ENCODE assay signal across 22 cellular contexts in genomic region chrX:102975016-102975415, GRCh38. TPM values are rescaled to one million over a fixed set of nuclear protein-coding genes. Genes with fewer than 3 reads are reported as not detected.
"Had no signal": no experiment of that assay in that cellular context is flagged by ENCODE, and none has a peak within 500 bp of the region (broad histone marks: within the 10 kb centered on the region; RNA-seq: fewer than 3 reads in every experiment).

No MANE protein-coding gene starts in this region.

- H3K36me3 Mint-ChIP-seq: activated CD4-positive, alpha-beta memory T cell treated with anti-CD3 and anti-CD28 coated beads for 36 hours had no signal

- ATAC-seq: activated naive CD4-positive, alpha-beta T cell treated with anti-CD3 and anti-CD28 coated beads, Interleukin-2, amount 50 U/mL, for 72 hours; activated naive CD8-positive, alpha-beta T cell treated with anti-CD3 and anti-CD28 coated beads, Interleukin-2, amount 50 U/mL, for 24 hours; activated T-cell treated with anti-CD3 and anti-CD28 coated beads, Interleukin-2, amount 50 U/mL, for 4 hours had no signal

- DNase-seq: activated B cell treated with CpG ODN at 0.5 μM for 24 hours; activated CD4-positive, alpha-beta memory T cell treated with anti-CD3 and anti-CD28 coated beads for 36 hours; activated CD4-positive, alpha-beta T cell treated with anti-CD3 and anti-CD28 coated beads, Interleukin-2, amount 10 ng/mL, durations not matched to agents 7 days and 5 days; activated CD8-positive, alpha-beta memory T cell treated with anti-CD3 and anti-CD28 coated beads for 24 hours; activated effector memory CD4-positive, alpha-beta T cell treated with anti-CD3 and anti-CD28 coated beads, Interleukin-2, amount 50 U/mL, for 16 hours; activated naive CD4-positive, alpha-beta T cell treated with Interleukin-2 at 50 U/mL for 16 hours; activated naive CD8-positive, alpha-beta T cell treated with anti-CD3 and anti-CD28 coated beads, Interleukin-2, amount 50 U/mL, for 24 hours; activated T-cell treated with anti-CD3 and anti-CD28 coated beads, Interleukin-2, amount 50 U/mL, for 4 hours; amygdala; caudate nucleus; colonic mucosa; NCI-H1092 treated with DMSO at 0.1 percent for 48 hours; NCI-H1417 treated with DMSO at 0.1 percent for 48 hours; NCI-H1694; NCI-H2029; NCI-H524; SHP77 treated with DMSO at 0.1 percent for 48 hours had no signal

- H3K4me1 ChIP-seq: breast epithelium, colonic mucosa had no signal

- H3K4me3 Mint-ChIP-seq: activated B cell treated with CpG ODN at 0.5 μM for 24 hours; activated CD4-positive, alpha-beta memory T cell treated with anti-CD3 and anti-CD28 coated beads for 36 hours; activated CD4-positive, alpha-beta T cell treated with anti-CD3 and anti-CD28 coated beads, Interleukin-2, amount 10 ng/mL, durations not matched to agents 7 days and 5 days; activated naive CD8-positive, alpha-beta T cell treated with anti-CD3 and anti-CD28 coated beads, Interleukin-2, amount 50 U/mL, for 24 hours; activated T-cell treated with anti-CD3 and anti-CD28 coated beads, Interleukin-2, amount 50 U/mL, for 4 hours; T-helper 1 cell treated with Interleukin-12 subunit alpha and Interleukin-12 subunit beta and Interleukin-4 antibody, amounts not matched to agents 30 μg/mL and 1 μg/mL, for 36 hours had no signal

- H3K27me3 ChIP-seq: colonic mucosa had no signal

- H3K4me1 Mint-ChIP-seq: activated B cell treated with CpG ODN at 0.5 μM for 24 hours; activated CD4-positive, alpha-beta T cell treated with anti-CD3 and anti-CD28 coated beads, Interleukin-2, amount 10 ng/mL, durations not matched to agents 7 days and 5 days; activated naive CD8-positive, alpha-beta T cell treated with anti-CD3 and anti-CD28 coated beads, Interleukin-2, amount 50 U/mL, for 24 hours had no signal

- H3K27ac ChIP-seq: breast epithelium, colonic mucosa had no signal

- H3K36me3 ChIP-seq: breast epithelium, colonic mucosa had no signal

- H3K27me3 Mint-ChIP-seq: activated B cell treated with CpG ODN at 0.5 μM for 24 hours; activated CD4-positive, alpha-beta T cell treated with anti-CD3 and anti-CD28 coated beads, Interleukin-2, amount 10 ng/mL, durations not matched to agents 7 days and 5 days; activated naive CD8-positive, alpha-beta T cell treated with anti-CD3 and anti-CD28 coated beads, Interleukin-2, amount 50 U/mL, for 24 hours had no signal

- H3K9me3 ChIP-seq: colonic mucosa had no signal

- H3K4me3 ChIP-seq: breast epithelium, colonic mucosa had no signal

- H3K27ac Mint-ChIP-seq: activated B cell treated with CpG ODN at 0.5 μM for 24 hours; activated CD4-positive, alpha-beta memory T cell treated with anti-CD3 and anti-CD28 coated beads for 36 hours; activated CD4-positive, alpha-beta T cell treated with anti-CD3 and anti-CD28 coated beads, Interleukin-2, amount 10 ng/mL, durations not matched to agents 7 days and 5 days; activated naive CD4-positive, alpha-beta T cell treated with anti-CD3 and anti-CD28 coated beads, Interleukin-2, amount 50 U/mL, for 72 hours; activated naive CD8-positive, alpha-beta T cell treated with anti-CD3 and anti-CD28 coated beads, Interleukin-2, amount 50 U/mL, for 24 hours; T-helper 1 cell treated with Interleukin-12 subunit alpha and Interleukin-12 subunit beta and Interleukin-4 antibody, amounts not matched to agents 30 μg/mL and 1 μg/mL, for 36 hours had no signal

RNA-seq across cellular contexts. Expression of gene RAB40AL, which starts 37.9 kb away (rescaled TPM):
- total RNA-seq: activated CD4-positive, alpha-beta memory T cell treated with anti-CD3 and anti-CD28 coated beads for 36 hours; LHCN-M2; SK-MEL-5 had no signal
